ENCODE assay signal across 11 cellular contexts in the genomic region with DNA sequence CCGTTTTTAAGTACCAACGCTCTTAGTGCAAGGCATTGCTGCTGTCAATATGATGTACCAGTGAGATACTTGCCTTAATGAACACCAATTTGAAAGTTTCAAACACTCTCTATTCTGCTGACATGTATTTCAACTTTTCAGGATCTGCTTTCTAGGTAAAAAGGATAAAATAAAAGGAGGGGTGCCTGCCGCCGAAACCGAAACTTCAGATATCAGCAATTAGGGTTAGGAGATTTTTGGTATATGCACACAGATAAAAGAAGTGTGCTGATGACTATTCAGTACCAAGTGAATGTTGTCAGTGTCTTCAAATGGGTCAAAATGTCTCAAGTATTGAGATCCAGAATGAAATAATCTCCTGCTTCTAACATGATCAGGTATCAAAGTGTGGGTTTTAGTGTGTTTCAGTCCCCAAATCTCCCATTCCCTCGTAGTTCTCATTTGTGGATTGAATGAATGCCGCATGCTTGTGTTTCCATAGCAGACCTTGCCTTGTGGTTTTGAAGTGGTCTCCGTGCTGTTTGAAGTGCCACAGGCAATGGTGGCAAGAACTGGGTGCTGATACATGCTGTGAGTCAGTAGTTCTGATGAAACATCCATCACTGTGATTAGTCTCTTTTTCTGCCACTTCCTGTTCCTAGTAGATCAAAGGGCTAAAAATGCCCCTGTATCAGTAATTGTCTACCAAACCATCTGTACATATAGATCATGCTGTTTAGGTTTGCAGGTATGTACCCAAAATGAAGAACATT. TPM values are rescaled to one million over a fixed set of nuclear protein-coding genes. Genes with fewer than 3 reads are reported as not detected.
DNase-seq lines count a peak whose midpoint lies in the region; ATAC-seq and TF ChIP-seq lines count a peak whose summit lies in the region.
"Had no signal": no experiment of that assay in that cellular context is flagged by ENCODE, and none has a peak within 500 bp of the region (broad histone marks: within the 10 kb centered on the region; RNA-seq: fewer than 3 reads in every experiment).

No MANE protein-coding gene starts in this region.

- H3K4me1 ChIP-seq in RWPE2 (ENCODE audit: insufficient read depth, poor library complexity, severe bottlenecking), result no peaks in the 10 kb centered on the region
- no peaks in the 10 kb centered on the region for H3K4me1 ChIP-seq in HAP-1

- H3K27ac ChIP-seq in RWPE2 (ENCODE audit: poor library complexity, severe bottlenecking), result no peak overlapping the region
- H3K27ac ChIP-seq: heart left ventricle had no signal

- no peaks in the 10 kb centered on the region for H3K27me3 ChIP-seq in RWPE2 (ENCODE audit: insufficient read depth, poor library complexity, severe bottlenecking)
- no peaks in the 10 kb centered on the region for H3K27me3 ChIP-seq in HAP-1 (ENCODE audit: low read depth)
- H3K27me3 ChIP-seq: heart left ventricle had no signal

- H3K4me3 Mint-ChIP-seq in endothelial cell (ENCODE audit: unreplicated experiment), result no peak overlapping the region

- H3K36me3 Mint-ChIP-seq in endothelial cell (ENCODE audit: low read depth, unreplicated experiment), result no peaks in the 10 kb centered on the region

- TF ChIP-seq CTCF in GM12865 (IDR thresholded peaks at IDR 0.05; ENCODE audit: insufficient read depth, low read depth, low read length, missing control alignments), result no peak
- no peak for TF ChIP-seq CTCF in RWPE2 (IDR thresholded peaks at IDR 0.05; ENCODE audit: poor library complexity, severe bottlenecking)
- TF ChIP-seq CTCF in endothelial cell (IDR thresholded peaks at IDR 0.05; ENCODE audit: unreplicated experiment), result no peak

- ATAC-seq in RWPE2 (ENCODE audit: low read depth) (peak; percentile 56), HG03342 (IDR thresholded peaks at IDR 0.05; ENCODE audit: unreplicated experiment) (no peak), HG03378 (IDR thresholded peaks at IDR 0.05; ENCODE audit: unreplicated experiment) (no peak)
- ATAC-seq: heart left ventricle had no signal

- H3K36me3 ChIP-seq in RWPE2 (ENCODE audit: low read depth), result no peaks in the 10 kb centered on the region
- H3K36me3 ChIP-seq in HAP-1 (replicated peaks), result no peaks in the 10 kb centered on the region
- H3K36me3 ChIP-seq: heart left ventricle had no signal

- in situ Hi-C loops in HAP-1 (cut with MboI; ENCODE audit: low sequenced_read_pairs), result no loop called here

- H3K4me3 ChIP-seq in GM12865 (ENCODE audit: low read depth, low read length) (no peak overlapping the region), RWPE2 (ENCODE audit: severe bottlenecking) (no peak overlapping the region), HAP-1 (no peak overlapping the region)
- H3K4me3 ChIP-seq: heart left ventricle had no signal

- DNase-seq in GM12865 (ENCODE audit: low read depth) (peak; percentile 24), RWPE2 (ENCODE audit: low spot score) (no peak), endothelial cell (ENCODE audit: low spot score) (no peak), HAP-1 (ENCODE audit: low spot score in 2 of 2) (no peak)
- peak; percentile 66 to 73 for DNase-seq in activated T-cell treated with anti-CD3 and anti-CD28 coated beads, Interleukin-2, amount 50 U/mL, for 48 hours
- peak; percentile 37 for DNase-seq in stimulated activated CD4-positive, alpha-beta T cell treated with anti-CD3 and anti-CD28 coated beads, Interleukin-12 subunit alpha, Interleukin-12 subunit beta, amount 100 ng/mL, for 4 hours
- DNase-seq: heart left ventricle, NCI-H1092, occipital lobe had no signal

- H3K9me3 ChIP-seq in RWPE2 (ENCODE audit: severe bottlenecking), result no peaks in the 10 kb centered on the region
- H3K9me3 ChIP-seq in HAP-1, result no peaks in the 10 kb centered on the region
- H3K9me3 ChIP-seq: heart left ventricle had no signal

- H3K27ac Mint-ChIP-seq in endothelial cell (ENCODE audit: unreplicated experiment), result no peak overlapping the region

- H3K9me3 Mint-ChIP-seq in endothelial cell (ENCODE audit: unreplicated experiment), result no peaks in the 10 kb centered on the region

- H3K27me3 Mint-ChIP-seq in endothelial cell (ENCODE audit: unreplicated experiment), result peaks cover 3% of the 10 kb centered on the region

- no peaks in the 10 kb centered on the region for H3K4me1 Mint-ChIP-seq in endothelial cell (ENCODE audit: unreplicated experiment)

RNA-seq across cellular contexts. Expression of a gene that starts 22.5 kb away (rescaled TPM):
- 36.5 TPM for total RNA-seq in endothelial cell (ENCODE audit: unreplicated experiment)

RNA-seq across cellular contexts. Expression of a gene that starts 52.5 kb away (rescaled TPM):
- total RNA-seq in endothelial cell (ENCODE audit: unreplicated experiment), result 20.4 TPM

Comparison
In these comparisons a context has a peak if more than half of its experiments do, and no peak if none do; other contexts are left out.
1. DNase-seq: peak in GM12865 (single experiment), activated T-cell treated with anti-CD3 and anti-CD28 coated beads, Interleukin-2, amount 50 U/mL, for 48 hours (2 of 2) and stimulated activated CD4-positive, alpha-beta T cell treated with anti-CD3 and anti-CD28 coated beads, Interleukin-12 subunit alpha, Interleukin-12 subunit beta, amount 100 ng/mL, for 4 hours (single experiment); none in RWPE2 (single experiment), endothelial cell (single experiment) and HAP-1 (0 of 2).